2 cellular contexts compared by ENCODE assay signal in the genomic region with DNA sequence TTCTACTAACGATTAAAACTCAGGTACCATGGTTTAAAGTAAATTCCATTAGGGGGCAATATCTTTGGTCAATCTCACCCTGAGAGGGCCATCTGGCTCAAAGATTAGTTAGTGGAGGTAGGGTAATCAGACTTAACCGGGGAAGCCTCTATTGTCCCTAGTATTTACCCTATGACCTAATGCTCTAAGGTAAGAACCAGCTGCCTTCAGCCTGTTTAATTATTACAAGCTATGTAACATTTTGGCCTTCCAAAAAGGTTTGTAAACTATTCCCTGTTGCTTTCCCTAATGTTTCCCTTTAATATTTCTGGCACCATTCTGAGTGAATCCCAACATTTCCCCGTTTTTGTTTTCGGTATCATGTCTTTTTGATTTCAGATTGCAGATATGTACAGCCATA.
TF ChIP-seq lines count a peak whose summit lies in the region.

No MANE protein-coding gene starts in this region.

TF ChIP-seq in GM23338, 12 proteins besides CTCF, POLR2A, EP300 and RAD21:
- TF ChIP-seq EZH2 (IDR thresholded peaks at IDR 0.05; ENCODE audit: low read depth, unreplicated experiment), result no peak
- TF ChIP-seq, protein P1, sequence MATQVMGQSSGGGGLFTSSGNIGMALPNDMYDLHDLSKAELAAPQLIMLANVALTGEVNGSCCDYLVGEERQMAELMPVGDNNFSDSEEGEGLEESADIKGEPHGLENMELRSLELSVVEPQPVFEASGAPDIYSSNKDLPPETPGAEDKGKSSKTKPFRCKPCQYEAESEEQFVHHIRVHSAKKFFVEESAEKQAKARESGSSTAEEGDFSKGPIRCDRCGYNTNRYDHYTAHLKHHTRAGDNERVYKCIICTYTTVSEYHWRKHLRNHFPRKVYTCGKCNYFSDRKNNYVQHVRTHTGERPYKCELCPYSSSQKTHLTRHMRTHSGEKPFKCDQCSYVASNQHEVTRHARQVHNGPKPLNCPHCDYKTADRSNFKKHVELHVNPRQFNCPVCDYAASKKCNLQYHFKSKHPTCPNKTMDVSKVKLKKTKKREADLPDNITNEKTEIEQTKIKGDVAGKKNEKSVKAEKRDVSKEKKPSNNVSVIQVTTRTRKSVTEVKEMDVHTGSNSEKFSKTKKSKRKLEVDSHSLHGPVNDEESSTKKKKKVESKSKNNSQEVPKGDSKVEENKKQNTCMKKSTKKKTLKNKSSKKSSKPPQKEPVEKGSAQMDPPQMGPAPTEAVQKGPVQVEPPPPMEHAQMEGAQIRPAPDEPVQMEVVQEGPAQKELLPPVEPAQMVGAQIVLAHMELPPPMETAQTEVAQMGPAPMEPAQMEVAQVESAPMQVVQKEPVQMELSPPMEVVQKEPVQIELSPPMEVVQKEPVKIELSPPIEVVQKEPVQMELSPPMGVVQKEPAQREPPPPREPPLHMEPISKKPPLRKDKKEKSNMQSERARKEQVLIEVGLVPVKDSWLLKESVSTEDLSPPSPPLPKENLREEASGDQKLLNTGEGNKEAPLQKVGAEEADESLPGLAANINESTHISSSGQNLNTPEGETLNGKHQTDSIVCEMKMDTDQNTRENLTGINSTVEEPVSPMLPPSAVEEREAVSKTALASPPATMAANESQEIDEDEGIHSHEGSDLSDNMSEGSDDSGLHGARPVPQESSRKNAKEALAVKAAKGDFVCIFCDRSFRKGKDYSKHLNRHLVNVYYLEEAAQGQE (IDR thresholded peaks at IDR 0.05; ENCODE audit: unreplicated experiment), result no peak
- TF ChIP-seq EZH2phosphoT487 (IDR thresholded peaks at IDR 0.05; ENCODE audit: unreplicated experiment), result no peak
- TF ChIP-seq, protein P2, sequence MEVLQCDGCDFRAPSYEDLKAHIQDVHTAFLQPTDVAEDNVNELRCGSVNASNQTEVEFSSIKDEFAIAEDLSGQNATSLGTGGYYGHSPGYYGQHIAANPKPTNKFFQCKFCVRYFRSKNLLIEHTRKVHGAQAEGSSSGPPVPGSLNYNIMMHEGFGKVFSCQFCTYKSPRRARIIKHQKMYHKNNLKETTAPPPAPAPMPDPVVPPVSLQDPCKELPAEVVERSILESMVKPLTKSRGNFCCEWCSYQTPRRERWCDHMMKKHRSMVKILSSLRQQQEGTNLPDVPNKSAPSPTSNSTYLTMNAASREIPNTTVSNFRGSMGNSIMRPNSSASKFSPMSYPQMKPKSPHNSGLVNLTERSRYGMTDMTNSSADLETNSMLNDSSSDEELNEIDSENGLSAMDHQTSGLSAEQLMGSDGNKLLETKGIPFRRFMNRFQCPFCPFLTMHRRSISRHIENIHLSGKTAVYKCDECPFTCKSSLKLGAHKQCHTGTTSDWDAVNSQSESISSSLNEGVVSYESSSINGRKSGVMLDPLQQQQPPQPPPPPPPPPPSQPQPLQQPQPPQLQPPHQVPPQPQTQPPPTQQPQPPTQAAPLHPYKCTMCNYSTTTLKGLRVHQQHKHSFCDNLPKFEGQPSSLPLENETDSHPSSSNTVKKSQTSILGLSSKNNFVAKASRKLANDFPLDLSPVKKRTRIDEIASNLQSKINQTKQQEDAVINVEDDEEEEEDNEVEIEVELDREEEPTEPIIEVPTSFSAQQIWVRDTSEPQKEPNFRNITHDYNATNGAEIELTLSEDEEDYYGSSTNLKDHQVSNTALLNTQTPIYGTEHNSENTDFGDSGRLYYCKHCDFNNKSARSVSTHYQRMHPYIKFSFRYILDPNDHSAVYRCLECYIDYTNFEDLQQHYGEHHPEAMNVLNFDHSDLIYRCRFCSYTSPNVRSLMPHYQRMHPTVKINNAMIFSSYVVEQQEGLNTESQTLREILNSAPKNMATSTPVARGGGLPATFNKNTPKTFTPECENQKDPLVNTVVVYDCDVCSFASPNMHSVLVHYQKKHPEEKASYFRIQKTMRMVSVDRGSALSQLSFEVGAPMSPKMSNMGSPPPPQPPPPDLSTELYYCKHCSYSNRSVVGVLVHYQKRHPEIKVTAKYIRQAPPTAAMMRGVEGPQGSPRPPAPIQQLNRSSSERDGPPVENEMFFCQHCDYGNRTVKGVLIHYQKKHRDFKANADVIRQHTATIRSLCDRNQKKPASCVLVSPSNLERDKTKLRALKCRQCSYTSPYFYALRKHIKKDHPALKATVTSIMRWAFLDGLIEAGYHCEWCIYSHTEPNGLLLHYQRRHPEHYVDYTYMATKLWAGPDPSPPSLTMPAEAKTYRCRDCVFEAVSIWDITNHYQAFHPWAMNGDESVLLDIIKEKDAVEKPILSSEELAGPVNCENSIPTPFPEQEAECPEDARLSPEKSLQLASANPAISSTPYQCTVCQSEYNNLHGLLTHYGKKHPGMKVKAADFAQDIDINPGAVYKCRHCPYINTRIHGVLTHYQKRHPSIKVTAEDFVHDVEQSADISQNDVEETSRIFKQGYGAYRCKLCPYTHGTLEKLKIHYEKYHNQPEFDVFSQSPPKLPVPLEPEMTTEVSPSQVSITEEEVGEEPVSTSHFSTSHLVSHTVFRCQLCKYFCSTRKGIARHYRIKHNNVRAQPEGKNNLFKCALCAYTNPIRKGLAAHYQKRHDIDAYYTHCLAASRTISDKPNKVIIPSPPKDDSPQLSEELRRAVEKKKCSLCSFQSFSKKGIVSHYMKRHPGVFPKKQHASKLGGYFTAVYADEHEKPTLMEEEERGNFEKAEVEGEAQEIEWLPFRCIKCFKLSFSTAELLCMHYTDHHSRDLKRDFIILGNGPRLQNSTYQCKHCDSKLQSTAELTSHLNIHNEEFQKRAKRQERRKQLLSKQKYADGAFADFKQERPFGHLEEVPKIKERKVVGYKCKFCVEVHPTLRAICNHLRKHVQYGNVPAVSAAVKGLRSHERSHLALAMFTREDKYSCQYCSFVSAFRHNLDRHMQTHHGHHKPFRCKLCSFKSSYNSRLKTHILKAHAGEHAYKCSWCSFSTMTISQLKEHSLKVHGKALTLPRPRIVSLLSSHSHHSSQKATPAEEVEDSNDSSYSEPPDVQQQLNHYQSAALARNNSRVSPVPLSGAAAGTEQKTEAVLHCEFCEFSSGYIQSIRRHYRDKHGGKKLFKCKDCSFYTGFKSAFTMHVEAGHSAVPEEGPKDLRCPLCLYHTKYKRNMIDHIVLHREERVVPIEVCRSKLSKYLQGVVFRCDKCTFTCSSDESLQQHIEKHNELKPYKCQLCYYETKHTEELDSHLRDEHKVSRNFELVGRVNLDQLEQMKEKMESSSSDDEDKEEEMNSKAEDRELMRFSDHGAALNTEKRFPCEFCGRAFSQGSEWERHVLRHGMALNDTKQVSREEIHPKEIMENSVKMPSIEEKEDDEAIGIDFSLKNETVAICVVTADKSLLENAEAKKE (CRISPR knock-in tag; IDR thresholded peaks at IDR 0.05), result no peak

TF ChIP-seq in H1, 55 proteins besides CTCF, POLR2A, EP300 and RAD21:
- TF ChIP-seq SIX5 (IDR thresholded peaks at IDR 0.05; ENCODE audit: low read depth, low read length) (no peak), BRCA1 (IDR thresholded peaks at IDR 0.05; ENCODE audit: low read depth, low read length) (no peak), SP1 (IDR thresholded peaks at IDR 0.05; ENCODE audit: low read depth, low read length) (no peak), RFX5 (IDR thresholded peaks at IDR 0.05; ENCODE audit: borderline replicate concordance, low read depth, low read length) (no peak), FOSL1 (IDR thresholded peaks at IDR 0.05; ENCODE audit: insufficient read depth, low read depth, low read length) (no peak), KDM4A (IDR thresholded peaks at IDR 0.05; ENCODE audit: low read depth, low read length, severe bottlenecking) (no peak), TAF7 (optimal IDR thresholded peaks at IDR 0.05; ENCODE audit: borderline replicate concordance, low read depth, low read length) (no peak), TEAD4 (IDR thresholded peaks at IDR 0.05; ENCODE audit: low read depth, low read length) (no peak), KDM1A (IDR thresholded peaks at IDR 0.05; ENCODE audit: borderline replicate concordance, low read length) (no peak), SP4 (IDR thresholded peaks at IDR 0.05; ENCODE audit: low read length) (no peak), JUND (IDR thresholded peaks at IDR 0.05; ENCODE audit: low read length) (no peak), CHD2 (IDR thresholded peaks at IDR 0.05; ENCODE audit: low read length) (no peak), CHD1 (IDR thresholded peaks at IDR 0.05; ENCODE audit: low read depth, low read length) (no peak), ASH2L (IDR thresholded peaks at IDR 0.05; ENCODE audit: low read length) (no peak), BACH1 (IDR thresholded peaks at IDR 0.05; ENCODE audit: low read length) (no peak)
- TF ChIP-seq, protein P3, sequence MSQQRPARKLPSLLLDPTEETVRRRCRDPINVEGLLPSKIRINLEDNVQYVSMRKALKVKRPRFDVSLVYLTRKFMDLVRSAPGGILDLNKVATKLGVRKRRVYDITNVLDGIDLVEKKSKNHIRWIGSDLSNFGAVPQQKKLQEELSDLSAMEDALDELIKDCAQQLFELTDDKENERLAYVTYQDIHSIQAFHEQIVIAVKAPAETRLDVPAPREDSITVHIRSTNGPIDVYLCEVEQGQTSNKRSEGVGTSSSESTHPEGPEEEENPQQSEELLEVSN (IDR thresholded peaks at IDR 0.05), result no peak
- TF ChIP-seq, protein P4, sequence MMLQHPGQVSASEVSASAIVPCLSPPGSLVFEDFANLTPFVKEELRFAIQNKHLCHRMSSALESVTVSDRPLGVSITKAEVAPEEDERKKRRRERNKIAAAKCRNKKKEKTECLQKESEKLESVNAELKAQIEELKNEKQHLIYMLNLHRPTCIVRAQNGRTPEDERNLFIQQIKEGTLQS (IDR thresholded peaks at IDR 0.05; ENCODE audit: insufficient read depth, low read depth, low read length), result no peak
- TF ChIP-seq, protein P5, sequence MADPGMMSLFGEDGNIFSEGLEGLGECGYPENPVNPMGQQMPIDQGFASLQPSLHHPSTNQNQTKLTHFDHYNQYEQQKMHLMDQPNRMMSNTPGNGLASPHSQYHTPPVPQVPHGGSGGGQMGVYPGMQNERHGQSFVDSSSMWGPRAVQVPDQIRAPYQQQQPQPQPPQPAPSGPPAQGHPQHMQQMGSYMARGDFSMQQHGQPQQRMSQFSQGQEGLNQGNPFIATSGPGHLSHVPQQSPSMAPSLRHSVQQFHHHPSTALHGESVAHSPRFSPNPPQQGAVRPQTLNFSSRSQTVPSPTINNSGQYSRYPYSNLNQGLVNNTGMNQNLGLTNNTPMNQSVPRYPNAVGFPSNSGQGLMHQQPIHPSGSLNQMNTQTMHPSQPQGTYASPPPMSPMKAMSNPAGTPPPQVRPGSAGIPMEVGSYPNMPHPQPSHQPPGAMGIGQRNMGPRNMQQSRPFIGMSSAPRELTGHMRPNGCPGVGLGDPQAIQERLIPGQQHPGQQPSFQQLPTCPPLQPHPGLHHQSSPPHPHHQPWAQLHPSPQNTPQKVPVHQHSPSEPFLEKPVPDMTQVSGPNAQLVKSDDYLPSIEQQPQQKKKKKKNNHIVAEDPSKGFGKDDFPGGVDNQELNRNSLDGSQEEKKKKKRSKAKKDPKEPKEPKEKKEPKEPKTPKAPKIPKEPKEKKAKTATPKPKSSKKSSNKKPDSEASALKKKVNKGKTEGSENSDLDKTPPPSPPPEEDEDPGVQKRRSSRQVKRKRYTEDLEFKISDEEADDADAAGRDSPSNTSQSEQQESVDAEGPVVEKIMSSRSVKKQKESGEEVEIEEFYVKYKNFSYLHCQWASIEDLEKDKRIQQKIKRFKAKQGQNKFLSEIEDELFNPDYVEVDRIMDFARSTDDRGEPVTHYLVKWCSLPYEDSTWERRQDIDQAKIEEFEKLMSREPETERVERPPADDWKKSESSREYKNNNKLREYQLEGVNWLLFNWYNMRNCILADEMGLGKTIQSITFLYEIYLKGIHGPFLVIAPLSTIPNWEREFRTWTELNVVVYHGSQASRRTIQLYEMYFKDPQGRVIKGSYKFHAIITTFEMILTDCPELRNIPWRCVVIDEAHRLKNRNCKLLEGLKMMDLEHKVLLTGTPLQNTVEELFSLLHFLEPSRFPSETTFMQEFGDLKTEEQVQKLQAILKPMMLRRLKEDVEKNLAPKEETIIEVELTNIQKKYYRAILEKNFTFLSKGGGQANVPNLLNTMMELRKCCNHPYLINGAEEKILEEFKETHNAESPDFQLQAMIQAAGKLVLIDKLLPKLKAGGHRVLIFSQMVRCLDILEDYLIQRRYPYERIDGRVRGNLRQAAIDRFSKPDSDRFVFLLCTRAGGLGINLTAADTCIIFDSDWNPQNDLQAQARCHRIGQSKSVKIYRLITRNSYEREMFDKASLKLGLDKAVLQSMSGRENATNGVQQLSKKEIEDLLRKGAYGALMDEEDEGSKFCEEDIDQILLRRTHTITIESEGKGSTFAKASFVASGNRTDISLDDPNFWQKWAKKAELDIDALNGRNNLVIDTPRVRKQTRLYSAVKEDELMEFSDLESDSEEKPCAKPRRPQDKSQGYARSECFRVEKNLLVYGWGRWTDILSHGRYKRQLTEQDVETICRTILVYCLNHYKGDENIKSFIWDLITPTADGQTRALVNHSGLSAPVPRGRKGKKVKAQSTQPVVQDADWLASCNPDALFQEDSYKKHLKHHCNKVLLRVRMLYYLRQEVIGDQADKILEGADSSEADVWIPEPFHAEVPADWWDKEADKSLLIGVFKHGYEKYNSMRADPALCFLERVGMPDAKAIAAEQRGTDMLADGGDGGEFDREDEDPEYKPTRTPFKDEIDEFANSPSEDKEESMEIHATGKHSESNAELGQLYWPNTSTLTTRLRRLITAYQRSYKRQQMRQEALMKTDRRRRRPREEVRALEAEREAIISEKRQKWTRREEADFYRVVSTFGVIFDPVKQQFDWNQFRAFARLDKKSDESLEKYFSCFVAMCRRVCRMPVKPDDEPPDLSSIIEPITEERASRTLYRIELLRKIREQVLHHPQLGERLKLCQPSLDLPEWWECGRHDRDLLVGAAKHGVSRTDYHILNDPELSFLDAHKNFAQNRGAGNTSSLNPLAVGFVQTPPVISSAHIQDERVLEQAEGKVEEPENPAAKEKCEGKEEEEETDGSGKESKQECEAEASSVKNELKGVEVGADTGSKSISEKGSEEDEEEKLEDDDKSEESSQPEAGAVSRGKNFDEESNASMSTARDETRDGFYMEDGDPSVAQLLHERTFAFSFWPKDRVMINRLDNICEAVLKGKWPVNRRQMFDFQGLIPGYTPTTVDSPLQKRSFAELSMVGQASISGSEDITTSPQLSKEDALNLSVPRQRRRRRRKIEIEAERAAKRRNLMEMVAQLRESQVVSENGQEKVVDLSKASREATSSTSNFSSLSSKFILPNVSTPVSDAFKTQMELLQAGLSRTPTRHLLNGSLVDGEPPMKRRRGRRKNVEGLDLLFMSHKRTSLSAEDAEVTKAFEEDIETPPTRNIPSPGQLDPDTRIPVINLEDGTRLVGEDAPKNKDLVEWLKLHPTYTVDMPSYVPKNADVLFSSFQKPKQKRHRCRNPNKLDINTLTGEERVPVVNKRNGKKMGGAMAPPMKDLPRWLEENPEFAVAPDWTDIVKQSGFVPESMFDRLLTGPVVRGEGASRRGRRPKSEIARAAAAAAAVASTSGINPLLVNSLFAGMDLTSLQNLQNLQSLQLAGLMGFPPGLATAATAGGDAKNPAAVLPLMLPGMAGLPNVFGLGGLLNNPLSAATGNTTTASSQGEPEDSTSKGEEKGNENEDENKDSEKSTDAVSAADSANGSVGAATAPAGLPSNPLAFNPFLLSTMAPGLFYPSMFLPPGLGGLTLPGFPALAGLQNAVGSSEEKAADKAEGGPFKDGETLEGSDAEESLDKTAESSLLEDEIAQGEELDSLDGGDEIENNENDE (IDR thresholded peaks at IDR 0.05; ENCODE audit: insufficient replicate concordance, low read length), result no peak
- TF ChIP-seq, protein P6, sequence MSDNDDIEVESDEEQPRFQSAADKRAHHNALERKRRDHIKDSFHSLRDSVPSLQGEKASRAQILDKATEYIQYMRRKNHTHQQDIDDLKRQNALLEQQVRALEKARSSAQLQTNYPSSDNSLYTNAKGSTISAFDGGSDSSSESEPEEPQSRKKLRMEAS (IDR thresholded peaks at IDR 0.05), result no peak
TF ChIP-seq in H1: peak in this region for 0.
